In genomic region chr3:69094467-69095205, GRCh38 we compare ENCODE assay signal across 8 cellular contexts. TPM values are rescaled to one million over a fixed set of nuclear protein-coding genes. Genes with fewer than 3 reads are reported as not detected.
A peak's percentile ranks its signal among the peaks of the same experiment; 100 is the strongest.
DNase-seq lines count a peak whose midpoint lies in the region; ATAC-seq and TF ChIP-seq lines count a peak whose summit lies in the region.

No MANE protein-coding gene starts in this region.

- no peak for DNase-seq in activated T-cell treated with anti-CD3 and anti-CD28 coated beads, Interleukin-2, amount 50 U/mL, for 4 hours
- DNase-seq in activated T-cell treated with anti-CD3 and anti-CD28 coated beads, Interleukin-2, amount 50 U/mL, for 1 hour: no peak
- peak; percentile 24 for DNase-seq in activated CD8-positive, alpha-beta T cell treated with anti-CD3 and anti-CD28 coated beads, Interleukin-2, amount 10 ng/mL, durations not matched to agents 7 days and 5 days
- peak; percentile 70 for DNase-seq in inferior parietal cortex (ENCODE audit: extremely low spot score)
- no peak for DNase-seq in transverse colon
- DNase-seq in activated gamma-delta T cell treated with Interleukin-2 at 50 U/mL for 16 hours: no peak
- no peak for DNase-seq in activated effector memory CD4-positive, alpha-beta T cell treated with anti-CD3 and anti-CD28 coated beads, Interleukin-2, amount 50 U/mL, for 16 hours
- no peak for DNase-seq in NCI-H748 treated with DMSO at 0.1 percent for 48 hours (lab: John Stamatoyannopoulos, UW)

- WGBS in transverse colon (ENCODE audit: low coverage in 1 of 2), 2 donors: 45 to 52% methylated on average over 3 to 8 of the region's 8 CpGs

- H3K36me3 Mint-ChIP-seq in activated T-cell treated with anti-CD3 and anti-CD28 coated beads, Interleukin-2, amount 50 U/mL, for 4 hours (ENCODE audit: insufficient read depth): peaks cover 18% of the 10 kb centered on the region
- peaks cover 73% of the 10 kb centered on the region for H3K36me3 Mint-ChIP-seq in activated CD8-positive, alpha-beta T cell treated with anti-CD3 and anti-CD28 coated beads, Interleukin-2, amount 10 ng/mL, durations not matched to agents 7 days and 5 days (ENCODE audit: low read depth)

- no peaks in the 10 kb centered on the region for H3K36me3 ChIP-seq in transverse colon

- H3K27me3 Mint-ChIP-seq in activated T-cell treated with anti-CD3 and anti-CD28 coated beads, Interleukin-2, amount 50 U/mL, for 4 hours (ENCODE audit: low read depth): no peaks in the 10 kb centered on the region
- H3K27me3 Mint-ChIP-seq in activated CD8-positive, alpha-beta T cell treated with anti-CD3 and anti-CD28 coated beads, Interleukin-2, amount 10 ng/mL, durations not matched to agents 7 days and 5 days (ENCODE audit: low read depth): no peaks in the 10 kb centered on the region

- no peak for TF ChIP-seq POLR2A in transverse colon (IDR thresholded peaks at IDR 0.05)

- H3K27ac Mint-ChIP-seq in activated CD8-positive, alpha-beta T cell treated with anti-CD3 and anti-CD28 coated beads, Interleukin-2, amount 10 ng/mL, durations not matched to agents 7 days and 5 days: peak overlapping the region; percentile 89

- TF ChIP-seq CTCF in transverse colon (IDR thresholded peaks at IDR 0.05): no peak

- peaks cover 84% of the 10 kb centered on the region for H3K4me1 Mint-ChIP-seq in activated T-cell treated with anti-CD3 and anti-CD28 coated beads, Interleukin-2, amount 50 U/mL, for 4 hours (ENCODE audit: low read depth)
- H3K4me1 Mint-ChIP-seq in activated CD8-positive, alpha-beta T cell treated with anti-CD3 and anti-CD28 coated beads, Interleukin-2, amount 10 ng/mL, durations not matched to agents 7 days and 5 days (ENCODE audit: low read depth): peaks cover 83% of the 10 kb centered on the region

- no peaks in the 10 kb centered on the region for H3K9me3 ChIP-seq in transverse colon

- no peak overlapping the region for H3K4me3 ChIP-seq in transverse colon

- H3K4me3 Mint-ChIP-seq in activated T-cell treated with anti-CD3 and anti-CD28 coated beads, Interleukin-2, amount 50 U/mL, for 4 hours: peak overlapping the region; percentile 38
- H3K4me3 Mint-ChIP-seq in activated CD8-positive, alpha-beta T cell treated with anti-CD3 and anti-CD28 coated beads, Interleukin-2, amount 10 ng/mL, durations not matched to agents 7 days and 5 days: peak overlapping the region; percentile 81

- CTCF ChIA-PET in activated CD8-positive, alpha-beta T cell treated with anti-CD3 and anti-CD28 coated beads, Interleukin-2, amount 10 ng/mL, durations not matched to agents 7 days and 5 days (lab: Charles Lee): interaction anchor here (0.8 to 1.8 kb wide), 2 partner anchors 9 to 26 kb away, joined by 3 to 7 read pairs; no protein-coding TSS in a partner anchor

- H3K9me3 Mint-ChIP-seq in activated T-cell treated with anti-CD3 and anti-CD28 coated beads, Interleukin-2, amount 50 U/mL, for 4 hours: no peaks in the 10 kb centered on the region
- no peaks in the 10 kb centered on the region for H3K9me3 Mint-ChIP-seq in activated CD8-positive, alpha-beta T cell treated with anti-CD3 and anti-CD28 coated beads, Interleukin-2, amount 10 ng/mL, durations not matched to agents 7 days and 5 days (ENCODE audit: insufficient read depth)

- H3K27ac ChIP-seq in transverse colon: peak overlapping the region; percentile 74 to 95 (median 80)

- H3K27me3 ChIP-seq in transverse colon: no peaks in the 10 kb centered on the region

- TF ChIP-seq EP300 in transverse colon (IDR thresholded peaks at IDR 0.05; ENCODE audit: low read depth): no peak

- POLR2A ChIA-PET in activated CD8-positive, alpha-beta T cell treated with anti-CD3 and anti-CD28 coated beads, Interleukin-2, amount 10 ng/mL, durations not matched to agents 7 days and 5 days (lab: Charles Lee): interaction anchor here (0.6 to 2.3 kb wide), 6 partner anchors 9 to 105 kb away, joined by 3 to 9 read pairs (median 6); partner anchors contain the start of genes ARL6IP5, EOGT and UBA3

- intact Hi-C loops in transverse colon (cut with DNase I; ENCODE audit: low total_unique reads): no loop called here

- H3K4me1 ChIP-seq in transverse colon: peaks cover 40 to 86% (median 45%) of the 10 kb centered on the region in 4 donors

- peak; percentile 51 to 57 for ATAC-seq in activated T-cell treated with anti-CD3 and anti-CD28 coated beads, Interleukin-2, amount 50 U/mL, for 4 hours
- peak; percentile 16 for ATAC-seq in activated CD8-positive, alpha-beta T cell treated with anti-CD3 and anti-CD28 coated beads, Interleukin-2, amount 10 ng/mL, durations not matched to agents 7 days and 5 days

- in situ Hi-C loops in transverse colon (cut with MboI; ENCODE audit: low pct_ligation_motif_present in 1 of 4, low pct_unique_long_range_greater_than_20kb in 1 of 4, low sequenced_read_pairs in 3 of 4): no loop called here

RNA-seq across cellular contexts. Expression of gene ARL6IP5, which starts 9.9 kb away (rescaled TPM):
- 10 to 100 TPM; 50.1 to 58.6 (median 58.5) TPM for total RNA-seq in activated T-cell treated with anti-CD3 and anti-CD28 coated beads, Interleukin-2, amount 50 U/mL, for 4 hours
- 100 to 1,000 TPM; 148 to 153 TPM for total RNA-seq in activated CD8-positive, alpha-beta T cell treated with anti-CD3 and anti-CD28 coated beads, Interleukin-2, amount 10 ng/mL, durations not matched to agents 7 days and 5 days
- total RNA-seq in transverse colon: 100 to 1,000 TPM in 2 of 4 donors, 10 to 100 TPM in 2; 22.7 to 130 (median 68.0) TPM

RNA-seq across cellular contexts. Expression of gene UBA3, which starts 14.5 kb away (rescaled TPM):
- 10 to 100 TPM; 59.3 to 62.6 (median 61.6) TPM for total RNA-seq in activated T-cell treated with anti-CD3 and anti-CD28 coated beads, Interleukin-2, amount 50 U/mL, for 4 hours
- total RNA-seq in activated CD8-positive, alpha-beta T cell treated with anti-CD3 and anti-CD28 coated beads, Interleukin-2, amount 10 ng/mL, durations not matched to agents 7 days and 5 days: 100 to 1,000 TPM in 1 of 2 experiments, 10 to 100 TPM in 1; 95.5 to 101 TPM
- total RNA-seq in transverse colon: 10 to 100 TPM; 30.6 to 86.0 (median 47.2) TPM

RNA-seq across cellular contexts. Expression of gene LMOD3, which starts 27.8 kb away (rescaled TPM):
- not detected for total RNA-seq in activated T-cell treated with anti-CD3 and anti-CD28 coated beads, Interleukin-2, amount 50 U/mL, for 4 hours
- not detected for total RNA-seq in activated CD8-positive, alpha-beta T cell treated with anti-CD3 and anti-CD28 coated beads, Interleukin-2, amount 10 ng/mL, durations not matched to agents 7 days and 5 days
- under 1 TPM in 1 of 4 donors, not detected in 3; 0.27 TPM for total RNA-seq in transverse colon

RNA-seq across cellular contexts. Expression of gene TMF1, which starts 42.5 kb away (rescaled TPM):
- 10 to 100 TPM; 21.0 to 27.4 (median 23.6) TPM for total RNA-seq in activated T-cell treated with anti-CD3 and anti-CD28 coated beads, Interleukin-2, amount 50 U/mL, for 4 hours
- 10 to 100 TPM; 47.5 to 49.3 TPM for total RNA-seq in activated CD8-positive, alpha-beta T cell treated with anti-CD3 and anti-CD28 coated beads, Interleukin-2, amount 10 ng/mL, durations not matched to agents 7 days and 5 days
- total RNA-seq in transverse colon: 10 to 100 TPM; 15.5 to 53.2 (median 39.9) TPM

Comparison
In these comparisons a context has a peak if more than half of its experiments do, and no peak if none do; other contexts are left out.
1. DNase-seq: peak in activated CD8-positive, alpha-beta T cell treated with anti-CD3 and anti-CD28 coated beads, Interleukin-2, amount 10 ng/mL, durations not matched to agents 7 days and 5 days (single experiment) and inferior parietal cortex (single experiment); none in activated T-cell treated with anti-CD3 and anti-CD28 coated beads, Interleukin-2, amount 50 U/mL, for 4 hours (single experiment), activated T-cell treated with anti-CD3 and anti-CD28 coated beads, Interleukin-2, amount 50 U/mL, for 1 hour (single experiment), transverse colon (single experiment), activated gamma-delta T cell treated with Interleukin-2 at 50 U/mL for 16 hours (single experiment), activated effector memory CD4-positive, alpha-beta T cell treated with anti-CD3 and anti-CD28 coated beads, Interleukin-2, amount 50 U/mL, for 16 hours (single experiment) and NCI-H748 treated with DMSO at 0.1 percent for 48 hours (single experiment).